Comparison of ENCODE assay signal across 18 cellular contexts in genomic region chr22:33883561-33883960, GRCh38. TPM values are rescaled to one million over a fixed set of nuclear protein-coding genes. Genes with fewer than 3 reads are reported as not detected.
DNase-seq lines count a peak whose midpoint lies in the region; ATAC-seq and TF ChIP-seq lines count a peak whose summit lies in the region.
"Had no signal": no experiment of that assay in that cellular context is flagged by ENCODE, and none has a peak within 500 bp of the region (broad histone marks: within the 10 kb centered on the region; RNA-seq: fewer than 3 reads in every experiment).

No MANE protein-coding gene starts in this region.

- H3K27me3 ChIP-seq in lower lobe of right lung (ENCODE audit: low read depth), result no peaks in the 10 kb centered on the region
- H3K27me3 ChIP-seq in suprapubic skin, result no peaks in the 10 kb centered on the region
- H3K27me3 ChIP-seq: colonic mucosa, ovary had no signal

- no peaks in the 10 kb centered on the region for H3K4me1 ChIP-seq in lower lobe of right lung
- H3K4me1 ChIP-seq in suprapubic skin, result no peaks in the 10 kb centered on the region
- H3K4me1 ChIP-seq: colonic mucosa had no signal

- in situ Hi-C loops in GM13976 (cut with MboI; ENCODE audit: low sequenced_read_pairs, unreplicated experiment), result no loop called here

- no peak for TF ChIP-seq POLR2A in suprapubic skin (IDR thresholded peaks at IDR 0.05)

- 63% methylated on average over 6 of the region's 6 CpGs for WGBS in suprapubic skin

- intact Hi-C loops in lower lobe of right lung (cut with DNase I), result no loop called here

- no peak overlapping the region for H3K4me3 ChIP-seq in Jurkat, Clone E6-1 (ENCODE audit: low read length)
- H3K4me3 ChIP-seq in lower lobe of right lung (no peak overlapping the region), suprapubic skin (no peak overlapping the region)
- H3K4me3 ChIP-seq: colonic mucosa, ovary had no signal

- H3K36me3 ChIP-seq in lower lobe of right lung, result no peaks in the 10 kb centered on the region
- H3K36me3 ChIP-seq in suprapubic skin, result no peaks in the 10 kb centered on the region
- H3K36me3 ChIP-seq: colonic mucosa, ovary had no signal

- no peaks in the 10 kb centered on the region for H3K9me3 ChIP-seq in lower lobe of right lung
- H3K9me3 ChIP-seq in suprapubic skin, result no peaks in the 10 kb centered on the region
- H3K9me3 ChIP-seq: colonic mucosa, ovary had no signal

- peak; percentile 12 for DNase-seq in EH (ENCODE audit: low read depth)
- DNase-seq in Jurkat, Clone E6-1 (ENCODE audit: low read depth, low spot score), result peak; percentile 5
- peak; percentile 81 for DNase-seq in astrocyte of the hippocampus (ENCODE audit: low read depth, low spot score)
- DNase-seq in lower lobe of right lung, result no peak
- DNase-seq in GM13976 (ENCODE audit: low spot score), result no peak
- no peak for DNase-seq in suprapubic skin (ENCODE audit: low spot score in 2 of 2)
- DNase-seq: activated CD8-positive, alpha-beta memory T cell treated with anti-CD3 and anti-CD28 coated beads, Interleukin-2, amount 10 ng/mL, durations not matched to agents 7 days and 5 days; activated gamma-delta T cell treated with Interleukin-2 at 50 U/mL for 16 hours; aorta; colonic mucosa; COR-L47; kidney; NCI-H774; ovary; RPMI8226; stimulated activated naive CD4-positive, alpha-beta T cell treated with Interleukin-2 at 50 U/mL for 16 hours had no signal

- TF ChIP-seq EP300 in suprapubic skin (IDR thresholded peaks at IDR 0.05), result no peak

- H3K27ac ChIP-seq in lower lobe of right lung, result no peak overlapping the region
- H3K27ac ChIP-seq in suprapubic skin, result no peak overlapping the region
- H3K27ac ChIP-seq: colonic mucosa, ovary had no signal

- ATAC-seq in lower lobe of right lung (peak; percentile 71 to 78), GM21381 (IDR thresholded peaks at IDR 0.05; ENCODE audit: unreplicated experiment) (no peak), GM21786 (IDR thresholded peaks at IDR 0.05; ENCODE audit: unreplicated experiment) (no peak)
- ATAC-seq: activated CD8-positive, alpha-beta memory T cell treated with anti-CD3 and anti-CD28 coated beads, Interleukin-2, amount 10 ng/mL, durations not matched to agents 7 days and 5 days had no signal

- TF ChIP-seq CTCF in lower lobe of right lung (IDR thresholded peaks at IDR 0.05) (no peak), GM13976 (IDR thresholded peaks at IDR 0.05; ENCODE audit: borderline replicate concordance, control extremely low read depth, extremely low read depth, insufficient read depth, missing control alignments) (no peak), suprapubic skin (IDR thresholded peaks at IDR 0.05) (no peak)

RNA-seq across cellular contexts. Expression of gene LARGE1, which starts 36.7 kb away (rescaled TPM):
- polyA plus RNA-seq in Jurkat, Clone E6-1 (2012; ENCODE audit: insufficient read depth, insufficient read length), result not detected
- total RNA-seq in lower lobe of right lung (27.4 TPM), suprapubic skin (10 to 100 TPM; 12.1 to 41.6 (median 21.1) TPM)

Comparison
In these comparisons a context has a peak if more than half of its experiments do, and no peak if none do; other contexts are left out.
1. DNase-seq: peak in EH (single experiment), Jurkat, Clone E6-1 (single experiment) and astrocyte of the hippocampus (single experiment); none in lower lobe of right lung (single experiment), GM13976 (single experiment) and suprapubic skin (0 of 2).
2. ATAC-seq: peak in lower lobe of right lung (2 of 2); none in GM21381 (single experiment) and GM21786 (single experiment).